9 cellular contexts compared by ENCODE assay signal in the genomic region with DNA sequence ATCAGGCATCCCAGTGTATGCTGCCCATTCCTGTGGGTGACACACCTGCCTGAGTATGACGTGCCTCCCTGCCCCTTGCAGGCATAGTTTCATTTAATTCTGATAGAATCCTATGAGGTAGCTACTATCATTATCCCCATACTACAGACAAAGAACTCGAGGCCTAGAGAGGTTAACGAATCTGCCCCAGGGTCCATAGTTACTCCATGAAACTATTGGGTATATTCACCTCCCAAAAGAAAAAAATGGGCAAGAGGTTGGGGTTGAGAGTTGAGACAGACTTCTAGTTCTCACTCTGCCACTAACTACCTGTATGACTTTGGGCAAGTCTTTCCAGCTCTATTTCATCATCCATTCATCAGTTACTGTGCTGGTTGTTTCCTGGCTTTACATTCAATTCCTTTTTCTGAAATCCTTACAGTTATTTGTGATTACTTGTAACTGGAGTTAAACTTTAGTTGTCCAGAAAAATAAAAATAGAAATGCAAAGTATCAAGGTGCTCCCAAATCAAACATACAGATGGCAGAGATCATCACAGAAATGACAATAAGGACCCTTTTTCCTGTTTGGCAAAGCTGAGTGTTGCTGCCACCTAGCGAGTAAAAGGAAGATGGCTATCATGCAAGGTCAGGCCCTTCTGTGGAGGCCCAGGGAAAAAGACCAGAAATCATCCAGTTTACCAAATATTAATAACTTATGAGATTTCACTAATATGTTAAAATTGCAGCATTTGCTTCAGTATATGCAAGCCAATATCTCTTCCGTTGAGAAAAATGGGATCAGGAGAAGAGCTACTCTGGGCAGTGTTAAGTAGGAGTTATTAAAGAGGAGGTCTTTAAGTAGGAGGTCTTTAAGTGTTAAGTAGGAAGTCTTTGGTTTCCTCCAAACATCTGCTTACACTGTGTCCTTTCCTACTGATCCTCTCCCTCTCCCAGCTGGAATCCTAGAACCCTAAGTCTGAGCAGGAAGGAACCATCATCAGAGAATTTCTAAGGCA. TPM values are rescaled to one million over a fixed set of nuclear protein-coding genes. Genes with fewer than 3 reads are reported as not detected.
A peak's percentile ranks its signal among the peaks of the same experiment; 100 is the strongest.
DNase-seq lines count a peak whose midpoint lies in the region; ATAC-seq and TF ChIP-seq lines count a peak whose summit lies in the region.
"Had no signal": no experiment of that assay in that cellular context is flagged by ENCODE, and none has a peak within 500 bp of the region (broad histone marks: within the 10 kb centered on the region; RNA-seq: fewer than 3 reads in every experiment).

No MANE protein-coding gene starts in this region.

- WGBS in mesendoderm (ENCODE audit: extremely low coverage, insufficient coverage, low lambda C conversion rate) = no CpG with 5 or more reads among the region's 5 CpGs
- 43% methylated on average over 5 of the region's 5 CpGs for WGBS in suprapubic skin

- no peak overlapping the region for H3K4me2 ChIP-seq in mesendoderm (ENCODE audit: low read length)

- H2BK15ac ChIP-seq in mesendoderm (replicated peaks; ENCODE audit: low read depth) = no peak overlapping the region

- no peaks in the 10 kb centered on the region for H3K79me2 ChIP-seq in mesendoderm (ENCODE audit: control insufficient read depth, insufficient read depth, low read length)

- peak; percentile 64 for TF ChIP-seq CTCF in WI38 (IDR thresholded peaks at IDR 0.05; ENCODE audit: low read depth, low read length)
- peak; percentile 78 for TF ChIP-seq CTCF in choroid plexus epithelial cell (conservative IDR thresholded peaks at IDR 0.05; ENCODE audit: low read depth, low read length)
- peak; percentile 68 to 73 for TF ChIP-seq CTCF in suprapubic skin (IDR thresholded peaks at IDR 0.05)

- H3K36me3 ChIP-seq in mesendoderm (ENCODE audit: control insufficient read depth, insufficient read depth, low read length) (no peaks in the 10 kb centered on the region), suprapubic skin (no peaks in the 10 kb centered on the region)

- H3K4me1 ChIP-seq in mesendoderm (ENCODE audit: control insufficient read depth, low read depth, low read length) (no peaks in the 10 kb centered on the region), suprapubic skin (no peaks in the 10 kb centered on the region)

- no peak for TF ChIP-seq EP300 in suprapubic skin (IDR thresholded peaks at IDR 0.05)

- no peak overlapping the region for H2BK5ac ChIP-seq in mesendoderm (ENCODE audit: low read length)

- no peaks in the 10 kb centered on the region for H3K9me3 ChIP-seq in suprapubic skin

- H3K4me3 ChIP-seq in WI38 (ENCODE audit: low read depth, low read length) (no peak overlapping the region), choroid plexus epithelial cell (ENCODE audit: low read depth, low read length) (no peak overlapping the region), mesendoderm (ENCODE audit: low read length) (no peak overlapping the region), suprapubic skin (no peak overlapping the region)

- no peak for TF ChIP-seq POLR2A in suprapubic skin (IDR thresholded peaks at IDR 0.05)

- H3K18ac ChIP-seq in mesendoderm (ENCODE audit: low read length) = no peak overlapping the region

- H3K27me3 ChIP-seq in mesendoderm (ENCODE audit: insufficient read depth, low read length, poor library complexity) = no peaks in the 10 kb centered on the region
- no peaks in the 10 kb centered on the region for H3K27me3 ChIP-seq in suprapubic skin

- ATAC-seq in GM21423 (IDR thresholded peaks at IDR 0.05; ENCODE audit: unreplicated experiment) = peak; percentile 56

- no peak overlapping the region for H3K27ac ChIP-seq in mesendoderm (ENCODE audit: low read depth, low read length)
- H3K27ac ChIP-seq in suprapubic skin = no peak overlapping the region

- no peak overlapping the region for H3K4ac ChIP-seq in mesendoderm (ENCODE audit: low read depth, low read length)

- no peak overlapping the region for H2BK120ac ChIP-seq in mesendoderm (ENCODE audit: low read depth, low read length)

- DNase-seq in DMS53 treated with DMSO at 0.1 percent for 48 hours (lab: John Stamatoyannopoulos, UW; ENCODE audit: unreplicated experiment) (peak; percentile 43), NCI-H1048 (lab: John Stamatoyannopoulos, UW) (peak; percentile 9), choroid plexus epithelial cell (ENCODE audit: low read depth) (peak; percentile 60), mesendoderm (peak; percentile 29), suprapubic skin (ENCODE audit: low spot score in 2 of 2) (no peak), cortex of kidney (lab: John Stamatoyannopoulos, UW) (no peak)

- no peak overlapping the region for H3K56ac ChIP-seq in mesendoderm (ENCODE audit: low read length)

- no peak overlapping the region for H3K9ac ChIP-seq in mesendoderm (ENCODE audit: low read length)

- H3K23ac ChIP-seq in mesendoderm (ENCODE audit: low read length) = no peak overlapping the region

- H3K79me1 ChIP-seq in mesendoderm (ENCODE audit: low read length) = no peaks in the 10 kb centered on the region

- H4K8ac ChIP-seq in mesendoderm (ENCODE audit: low read depth, low read length) = no peak overlapping the region

- no peak overlapping the region for H4K5ac ChIP-seq in mesendoderm (ENCODE audit: low read length)

- H2AK5ac ChIP-seq in mesendoderm (ENCODE audit: low read length) = no peak overlapping the region

RNA-seq across cellular contexts. Expression of a gene that starts 17.1 kb away (rescaled TPM):
- 29.6 TPM for polyA plus RNA-seq in mesendoderm (2013, experiment 1 of 2)
- polyA plus RNA-seq in mesendoderm (2013, experiment 2 of 2) = 34.8 TPM
- total RNA-seq in suprapubic skin = 10 to 100 TPM in 1 of 4 donors, 1 to 10 TPM in 3; 4.3 to 10.2 (median 7.6) TPM

RNA-seq across cellular contexts. Expression of a gene that starts 32.4 kb away (rescaled TPM):
- polyA plus RNA-seq in mesendoderm (2013, experiment 1 of 2) = under 0.01 TPM
- polyA plus RNA-seq in mesendoderm (2013, experiment 2 of 2) = under 0.01 TPM
- not detected for total RNA-seq in suprapubic skin
- total RNA-seq: activated CD8-positive, alpha-beta memory T cell treated with anti-CD3 and anti-CD28 coated beads for 36 hours had no signal

Comparison
In these comparisons a context has a peak if more than half of its experiments do, and no peak if none do; other contexts are left out.
1. DNase-seq: peak in DMS53 treated with DMSO at 0.1 percent for 48 hours (single experiment), NCI-H1048 (single experiment), choroid plexus epithelial cell (single experiment) and mesendoderm (single experiment); none in suprapubic skin (0 of 2) and cortex of kidney (single experiment).
2. Peak in every context shown above with its lines, with median percentiles within 50 percentile points of each other: CTCF ChIP-seq.